14 cellular contexts compared by ENCODE assay signal in the genomic region with DNA sequence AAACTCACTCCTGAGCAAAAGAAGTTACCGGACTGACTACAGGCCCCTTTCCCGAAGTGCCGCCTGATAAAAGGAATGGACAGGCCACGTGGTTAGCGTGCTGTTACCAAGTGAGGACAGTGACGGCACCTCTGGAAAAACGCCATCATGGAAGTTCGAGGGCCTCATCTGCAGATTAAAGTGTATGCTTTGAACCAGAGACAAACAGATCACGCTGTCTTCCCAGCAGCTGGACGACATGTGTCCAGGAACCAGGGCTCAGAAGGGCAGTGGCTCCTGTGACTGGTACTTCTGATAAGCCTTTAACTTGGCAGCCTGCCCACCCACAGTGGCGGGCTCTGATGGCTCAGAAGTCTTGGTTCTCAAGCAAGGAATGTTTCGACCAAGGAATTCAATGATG. TPM values are rescaled to one million over a fixed set of nuclear protein-coding genes. Genes with fewer than 3 reads are reported as not detected.
DNase-seq lines count a peak whose midpoint lies in the region; ATAC-seq and TF ChIP-seq lines count a peak whose summit lies in the region.
"Had no signal": no experiment of that assay in that cellular context is flagged by ENCODE, and none has a peak within 500 bp of the region (broad histone marks: within the 10 kb centered on the region; RNA-seq: fewer than 3 reads in every experiment).

No MANE protein-coding gene starts in this region.

- H4K20me1 ChIP-seq in H9 (ENCODE audit: control insufficient read depth, insufficient read depth, insufficient read length): no peaks in the 10 kb centered on the region
- H4K20me1 ChIP-seq: BLaER1 treated with 17β-estradiol and CSF1 and Interleukin-3, amounts not matched to agents 10 nM and 100 nM had no signal

- H2BK12ac ChIP-seq in H9 (ENCODE audit: insufficient read length, low read depth, low read length): no peak overlapping the region

- peaks cover 0 to 1% (median 0%) of the 10 kb centered on the region in 3 donors for H3K27me3 ChIP-seq in stomach
- H3K27me3 ChIP-seq in H9 (ENCODE audit: insufficient read depth, low read length): no peaks in the 10 kb centered on the region
- H3K27me3 ChIP-seq: BLaER1 treated with 17β-estradiol and CSF1 and Interleukin-3, amounts not matched to agents 10 nM and 100 nM; ovary had no signal

- H2AK5ac ChIP-seq in H9 (ENCODE audit: insufficient read length, low read length): no peak overlapping the region

- peaks cover 5 to 14% (median 12%) of the 10 kb centered on the region in 3 experiments; a peak in 6 of 7 replicates for H3K36me3 Mint-ChIP-seq in H9 (ENCODE audit: insufficient read depth in 1 of 3, low read depth in 3 of 3)

- no peak overlapping the region for H3K4me3 Mint-ChIP-seq in H9

- no peak overlapping the region for H3K4ac ChIP-seq in H9 (ENCODE audit: low read depth, low read length)

- TF ChIP-seq CTCF in foreskin fibroblast (IDR thresholded peaks at IDR 0.05; ENCODE audit: low read depth, low read length): no peak
- TF ChIP-seq CTCF in stomach (IDR thresholded peaks at IDR 0.05): no peak
- no peak for TF ChIP-seq CTCF in H9 (conservative IDR thresholded peaks at IDR 0.05)

- no peak overlapping the region for H2BK120ac ChIP-seq in H9 (ENCODE audit: low read depth, low read length, poor library complexity, severe bottlenecking)

- no peaks in the 10 kb centered on the region for H3K36me3 ChIP-seq in stomach
- H3K36me3 ChIP-seq: heart right ventricle, ovary had no signal

- H3K23me2 ChIP-seq in H9 (ENCODE audit: insufficient read length, low read depth, low read length, poor library complexity, severe bottlenecking): no peaks in the 10 kb centered on the region

- H3K79me2 ChIP-seq in H9 (ENCODE audit: insufficient read depth, low read length): no peaks in the 10 kb centered on the region

- peaks cover 26 to 29% of the 10 kb centered on the region in 2 experiments for H3K9me3 Mint-ChIP-seq in H9

- no peak for TF ChIP-seq EP300 in stomach (IDR thresholded peaks at IDR 0.05)

- no peak overlapping the region for H2BK20ac ChIP-seq in H9 (ENCODE audit: low read depth, low read length, poor library complexity, severe bottlenecking)

- H4K5ac ChIP-seq in H9 (ENCODE audit: insufficient read length, low read depth, low read length): no peak overlapping the region

- H3K9me3 ChIP-seq in stomach (peaks cover 0 to 6% (median 0%) of the 10 kb centered on the region in 4 donors), H9 (ENCODE audit: control insufficient read depth, low read depth, low read length) (peaks cover 13% of the 10 kb centered on the region)
- H3K9me3 ChIP-seq: ovary had no signal

- H3K27ac ChIP-seq in stomach: no peak overlapping the region
- H3K27ac ChIP-seq in H9 (ENCODE audit: insufficient read length, low read depth, low read length): no peak overlapping the region
- H3K27ac ChIP-seq: BLaER1 treated with 17β-estradiol and CSF1 and Interleukin-3, amounts not matched to agents 10 nM and 100 nM; heart right ventricle; KMS-11; ovary had no signal

- no peak overlapping the region for H2AFZ ChIP-seq in H9 (ENCODE audit: low read length)

- peaks cover 15% of the 10 kb centered on the region for H3K27me3 Mint-ChIP-seq in H9 (ENCODE audit: low read depth)

- WGBS in stomach, 5 donors: 29 to 52% (median 47%) methylated on average over 5 to 12 of the region's 12 CpGs
- no CpG with 5 or more reads among the region's 12 CpGs for WGBS in H9 (ENCODE audit: extremely low coverage, insufficient read length, low lambda C conversion rate)

- H3K4me1 Mint-ChIP-seq in H9: no peaks in the 10 kb centered on the region

- H3K23ac ChIP-seq in H9 (ENCODE audit: insufficient read length, low read depth, low read length): no peak overlapping the region

- TF ChIP-seq POLR2A in stomach (IDR thresholded peaks at IDR 0.05): no peak

- H3K56ac ChIP-seq in H9 (ENCODE audit: insufficient read length, low read depth, low read length): no peak overlapping the region

- ATAC-seq in HG03039 (IDR thresholded peaks at IDR 0.05; ENCODE audit: unreplicated experiment): no peak

- no peak overlapping the region for H2BK5ac ChIP-seq in H9 (ENCODE audit: insufficient read length, low read length)

- H3K4me1 ChIP-seq in stomach: peaks cover 0 to 5% (median 2%) of the 10 kb centered on the region in 4 donors
- H3K4me1 ChIP-seq in H9 (ENCODE audit: insufficient read depth, low read length): no peaks in the 10 kb centered on the region
- H3K4me1 ChIP-seq: BLaER1 treated with 17β-estradiol and CSF1 and Interleukin-3, amounts not matched to agents 10 nM and 100 nM had no signal

- H3K27ac Mint-ChIP-seq in H9: no peak overlapping the region

- H4K91ac ChIP-seq in H9 (ENCODE audit: insufficient read length, low read depth, low read length): no peak overlapping the region

- H3K18ac ChIP-seq in H9 (ENCODE audit: insufficient read length, low read depth, low read length): no peak overlapping the region

- H3K79me1 ChIP-seq in H9 (ENCODE audit: insufficient read depth, low read depth, low read length, poor library complexity, severe bottlenecking): no peaks in the 10 kb centered on the region

- H3T11ph ChIP-seq in H9 (ENCODE audit: low read length): no peak overlapping the region

- peak; percentile 16 for DNase-seq in EH (ENCODE audit: low read depth)
- DNase-seq in RPMI7951 (ENCODE audit: low read depth): peak; percentile 95
- DNase-seq in foreskin fibroblast: peak; percentile 21 to 48
- DNase-seq in stomach: peak; percentile 77
- no peak for DNase-seq in NCI-H345 treated with DMSO at 0.1 percent for 48 hours (lab: John Stamatoyannopoulos, UW; ENCODE audit: unreplicated experiment)
- DNase-seq in H9: no peak
- DNase-seq: activated gamma-delta T cell treated with Interleukin-2 at 50 U/mL for 16 hours, heart right ventricle, NCI-H1417 treated with DMSO at 0.1 percent for 48 hours, NCI-H446, ovary had no signal

- intact Hi-C loops in stomach (cut with DNase I; ENCODE audit: low total_unique reads): no loop called here

- H3K4me3 ChIP-seq in foreskin fibroblast (ENCODE audit: low read depth in 1 of 2, low read length in 2 of 2) (no peak overlapping the region), stomach (no peak overlapping the region)
- H3K4me3 ChIP-seq: BLaER1 treated with 17β-estradiol and CSF1 and Interleukin-3, amounts not matched to agents 10 nM and 100 nM; heart right ventricle; ovary had no signal

- H3K14ac ChIP-seq in H9 (ENCODE audit: insufficient read depth, low read length): no peak overlapping the region

- no peak overlapping the region for H3K9ac ChIP-seq in H9 (ENCODE audit: extremely low read depth, insufficient read length, low read length)
- H3K9ac ChIP-seq: BLaER1 treated with 17β-estradiol and CSF1 and Interleukin-3, amounts not matched to agents 10 nM and 100 nM; KMS-11 had no signal

- H2BK15ac ChIP-seq in H9 (ENCODE audit: low read depth, low read length): no peak overlapping the region

- H4K8ac ChIP-seq in H9 (replicated peaks; ENCODE audit: insufficient read length, low read depth, low read length): no peak overlapping the region

- no peak overlapping the region for H3K4me2 ChIP-seq in H9 (ENCODE audit: insufficient read depth, insufficient read length, low read length)
- H3K4me2 ChIP-seq: BLaER1 treated with 17β-estradiol and CSF1 and Interleukin-3, amounts not matched to agents 10 nM and 100 nM; KMS-11 had no signal

RNA-seq across cellular contexts. Expression of a gene that starts 14.5 kb away (rescaled TPM):
- total RNA-seq in RPMI7951 (2014; rRNA removed; shearing (Covaris generic)): 16.4 and 16.7 TPM in 2 replicates
- total RNA-seq in stomach: 10 to 100 TPM in 1 of 5 donors, 1 to 10 TPM in 3, not detected in 1; 2.4 to 12.0 (median 4.4) TPM
- polyA plus RNA-seq in stomach: 1 to 10 TPM; 4.7 to 9.0 (median 8.2) TPM
- 16.4 and 17.8 TPM in 2 replicates for total RNA-seq in H9 (2021)

RNA-seq across cellular contexts. Expression of a gene that starts 18.6 kb away (rescaled TPM):
- 10.3 and 16.2 TPM in 2 replicates for total RNA-seq in RPMI7951 (2014; rRNA removed; shearing (Covaris generic))
- total RNA-seq in stomach: 10 to 100 TPM in 2 of 5 donors, 1 to 10 TPM in 3; 4.1 to 14.2 (median 6.7) TPM
- 1 to 10 TPM; 4.1 to 7.8 (median 7.3) TPM for polyA plus RNA-seq in stomach
- 58.7 and 58.9 TPM in 2 replicates for total RNA-seq in H9 (2021)

RNA-seq across cellular contexts. Expression of a gene that starts 57.1 kb away (rescaled TPM):
- 1.6 and 2.2 TPM in 2 replicates for total RNA-seq in RPMI7951 (2014; rRNA removed; shearing (Covaris generic))
- 10 to 100 TPM; 14.5 to 29.0 (median 22.6) TPM for total RNA-seq in stomach
- 1 to 10 TPM; 6.4 to 8.3 (median 7.9) TPM for polyA plus RNA-seq in stomach
- 63.1 and 63.6 TPM in 2 replicates for total RNA-seq in H9 (2021)

Comparison
In these comparisons a context has a peak if more than half of its experiments do, and no peak if none do; other contexts are left out.
1. DNase-seq: peak in EH (single experiment), RPMI7951 (single experiment), foreskin fibroblast (2 of 2) and stomach (single experiment); none in NCI-H345 treated with DMSO at 0.1 percent for 48 hours (single experiment) and H9 (single experiment).